Comparison of ENCODE assay signal across 1 cellular context in genomic region chr4:184419976-184420375, GRCh38.
TF ChIP-seq lines count a peak whose summit lies in the region.

No MANE protein-coding gene starts in this region.

TF ChIP-seq in SK-N-SH treated with all-trans-retinoic acid at 6 μM for 48 hours, 23 proteins besides CTCF, POLR2A, EP300 and RAD21:
- TF ChIP-seq ZFP3 (CRISPR knock-in tag; IDR thresholded peaks at IDR 0.05): no peak
- TF ChIP-seq TSHZ2 (CRISPR knock-in tag; IDR thresholded peaks at IDR 0.05): no peak
- no peak for TF ChIP-seq ESRRG (CRISPR knock-in tag; IDR thresholded peaks at IDR 0.05)
- no peak for TF ChIP-seq CREB5 (CRISPR knock-in tag; IDR thresholded peaks at IDR 0.05; ENCODE audit: low read depth)
- no peak for TF ChIP-seq ZNF8 (CRISPR knock-in tag; IDR thresholded peaks at IDR 0.05)
- TF ChIP-seq SNAI2 (CRISPR knock-in tag; IDR thresholded peaks at IDR 0.05): no peak
- TF ChIP-seq ARNTL (CRISPR knock-in tag; IDR thresholded peaks at IDR 0.05; ENCODE audit: borderline replicate concordance, low read depth): no peak
